In the genomic region with DNA sequence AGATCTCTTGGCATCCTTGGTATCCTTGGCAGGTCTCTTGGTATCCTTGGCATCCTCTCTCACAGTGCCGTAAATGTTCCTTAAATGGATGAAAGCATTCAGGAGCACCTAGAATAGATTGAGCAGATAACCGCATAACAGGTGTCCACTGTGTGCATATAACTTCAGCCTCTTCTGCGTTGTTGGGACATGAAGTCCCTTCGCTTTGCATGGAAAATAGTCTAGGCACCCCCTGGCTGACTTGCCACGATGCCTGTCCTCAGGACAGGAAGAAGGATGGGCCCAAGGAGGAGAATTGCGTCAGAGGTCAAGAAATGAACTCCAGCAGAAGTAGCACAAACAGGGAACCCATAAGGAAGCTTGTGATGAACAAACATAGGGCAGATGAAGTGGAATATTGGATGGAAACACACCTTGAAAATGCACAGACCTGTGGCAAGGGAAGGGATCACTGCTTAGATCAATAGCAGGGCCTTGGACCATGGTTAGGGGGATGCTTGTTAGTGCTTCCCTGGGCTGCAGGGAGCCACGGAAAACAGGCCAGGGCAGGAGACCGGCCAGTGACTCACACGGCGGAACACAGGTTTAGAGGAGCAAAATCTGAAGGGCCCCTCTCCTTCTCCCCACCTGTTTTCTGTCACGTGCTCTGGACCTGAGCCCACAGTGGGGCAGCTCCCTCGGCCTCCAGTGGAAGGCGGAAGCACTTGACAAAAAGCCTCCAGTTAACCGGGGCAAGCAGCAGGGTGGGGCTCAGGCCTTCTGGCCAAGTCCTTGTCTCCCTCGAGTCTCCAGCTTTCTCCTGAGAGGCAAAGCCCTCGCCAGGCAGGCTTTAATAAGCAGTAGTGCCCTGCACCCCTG, we compare ENCODE assay signal across 18 cellular contexts.
A peak's percentile ranks its signal among the peaks of the same experiment; 100 is the strongest.
DNase-seq lines count a peak whose midpoint lies in the region; ATAC-seq and TF ChIP-seq lines count a peak whose summit lies in the region.
"Had no signal": no experiment of that assay in that cellular context is flagged by ENCODE, and none has a peak within 500 bp of the region (broad histone marks: within the 10 kb centered on the region; RNA-seq: fewer than 3 reads in every experiment).

No MANE protein-coding gene starts in this region.

- TF ChIP-seq POLR2A in stomach (IDR thresholded peaks at IDR 0.05), result no peak

- no peak overlapping the region for H3K4me3 Mint-ChIP-seq in brain
- H3K4me3 Mint-ChIP-seq: stimulated activated effector memory CD8-positive, alpha-beta T cell treated with anti-CD3 and anti-CD28 coated beads, Interleukin-12 subunit alpha, Interleukin-12 subunit beta, amount 100 ng/mL, for 72 hours had no signal

- H3K27me3 ChIP-seq in left lung (no peaks in the 10 kb centered on the region), stomach (no peaks in the 10 kb centered on the region)
- H3K27me3 ChIP-seq: ascending aorta, hepatocyte, tibial nerve had no signal

- H3K36me3 ChIP-seq in left lung (no peaks in the 10 kb centered on the region), stomach (no peaks in the 10 kb centered on the region)
- H3K36me3 ChIP-seq: ascending aorta, tibial nerve had no signal

- peaks cover 12% of the 10 kb centered on the region for H3K27me3 Mint-ChIP-seq in brain

- H3K4me1 ChIP-seq in left lung (peaks cover 12 to 15% of the 10 kb centered on the region in 2 donors), stomach (peaks cover 23 to 46% (median 37%) of the 10 kb centered on the region in 4 donors)
- H3K4me1 ChIP-seq: ascending aorta had no signal

- no peaks in the 10 kb centered on the region for H3K36me3 Mint-ChIP-seq in brain
- H3K36me3 Mint-ChIP-seq: stimulated activated effector memory CD8-positive, alpha-beta T cell treated with anti-CD3 and anti-CD28 coated beads, Interleukin-12 subunit alpha, Interleukin-12 subunit beta, amount 100 ng/mL, for 72 hours had no signal

- DNase-seq in DMS153 (lab: John Stamatoyannopoulos, UW) (peak; percentile 37), DMS153 treated with DMSO at 0.1 percent for 48 hours (lab: John Stamatoyannopoulos, UW; ENCODE audit: unreplicated experiment) (no peak), left lung (peak; percentile 79 to 84), stomach (peak; percentile 51), NCI-H446 (lab: John Stamatoyannopoulos, UW) (no peak)
- no peak for DNase-seq in activated T-cell treated with anti-CD3 and anti-CD28 coated beads, Interleukin-2, amount 50 U/mL, for 48 hours
- DNase-seq: 8988T; activated CD4-positive, CD25-positive, alpha-beta regulatory T cell; activated gamma-delta T cell; dermis blood vessel endothelial cell; NCI-H226; T-helper 2 cell had no signal

- H3K4me1 Mint-ChIP-seq in brain, result peaks cover 72% of the 10 kb centered on the region

- WGBS in stomach, 5 donors, result 53 to 70% (median 59%) methylated on average over 11 to 16 of the region's 16 CpGs

- H3K27ac Mint-ChIP-seq in brain, result peak overlapping the region in 4 of 5 experiments; percentile 6 to 90 (median 88)
- H3K27ac Mint-ChIP-seq: stimulated activated effector memory CD8-positive, alpha-beta T cell treated with anti-CD3 and anti-CD28 coated beads, Interleukin-12 subunit alpha, Interleukin-12 subunit beta, amount 100 ng/mL, for 72 hours had no signal

- no peak for TF ChIP-seq EP300 in stomach (IDR thresholded peaks at IDR 0.05)

- H3K9me3 ChIP-seq in left lung (no peaks in the 10 kb centered on the region), stomach (no peaks in the 10 kb centered on the region)
- H3K9me3 ChIP-seq: ascending aorta, tibial nerve had no signal

- H3K4me3 ChIP-seq in left lung, result no peak overlapping the region
- no peak overlapping the region for H3K4me3 ChIP-seq in stomach
- H3K4me3 ChIP-seq: ascending aorta, hepatocyte, tibial nerve had no signal

- ATAC-seq in left lung, result peak; percentile 82
- ATAC-seq in GM18520 (IDR thresholded peaks at IDR 0.05; ENCODE audit: unreplicated experiment), result no peak
- ATAC-seq: stimulated activated effector memory CD8-positive, alpha-beta T cell treated with anti-CD3 and anti-CD28 coated beads, Interleukin-12 subunit alpha, Interleukin-12 subunit beta, amount 100 ng/mL, for 72 hours had no signal

- peak overlapping the region; percentile 39 to 50 for H3K27ac ChIP-seq in left lung
- peak overlapping the region in 4 of 5 donors; percentile 21 to 75 (median 61) for H3K27ac ChIP-seq in stomach
- H3K27ac ChIP-seq: ascending aorta, hepatocyte, tibial nerve had no signal

- H3K9me3 Mint-ChIP-seq in brain, result peaks cover 0 to 7% (median 0%) of the 10 kb centered on the region in 5 experiments
- H3K9me3 Mint-ChIP-seq: stimulated activated effector memory CD8-positive, alpha-beta T cell treated with anti-CD3 and anti-CD28 coated beads, Interleukin-12 subunit alpha, Interleukin-12 subunit beta, amount 100 ng/mL, for 72 hours had no signal

- TF ChIP-seq CTCF in brain (conservative IDR thresholded peaks at IDR 0.05) (no peak), left lung (IDR thresholded peaks at IDR 0.05) (no peak), stomach (IDR thresholded peaks at IDR 0.05) (no peak)

- intact Hi-C loops in left lung (cut with DNase I), result no loop called here
- intact Hi-C loops in stomach (cut with DNase I; ENCODE audit: low total_unique reads), result no loop called here

Comparison
In these comparisons a context has a peak if more than half of its experiments do, and no peak if none do; other contexts are left out.
1. DNase-seq: peak in DMS153 (single experiment), left lung (2 of 2) and stomach (single experiment); none in DMS153 treated with DMSO at 0.1 percent for 48 hours (single experiment), activated T-cell treated with anti-CD3 and anti-CD28 coated beads, Interleukin-2, amount 50 U/mL, for 48 hours (0 of 2) and NCI-H446 (0 of 2).